In the genomic region with DNA sequence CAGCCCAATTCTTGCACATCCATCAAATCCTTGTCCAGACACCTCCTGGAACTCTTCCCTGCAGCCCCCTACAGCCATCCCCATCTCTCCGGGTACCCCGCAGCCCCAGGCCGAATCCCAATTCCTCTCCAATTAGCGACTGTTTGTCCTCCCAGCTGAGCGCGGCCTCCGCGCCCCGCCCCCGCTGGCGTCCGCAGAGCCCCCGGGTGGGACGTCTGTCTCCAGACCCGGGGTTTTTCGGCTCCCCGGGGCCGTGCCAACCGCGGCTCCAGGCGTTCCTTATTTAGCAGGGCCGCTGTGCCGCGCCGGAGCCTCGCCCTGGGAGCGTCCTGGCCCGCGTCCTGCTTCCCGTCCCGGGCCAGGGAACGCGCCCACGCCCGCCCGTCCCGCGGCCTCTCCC, we compare ENCODE assay signal across 8 cellular contexts.
DNase-seq lines count a peak whose midpoint lies in the region; ATAC-seq, FAIRE-seq and TF ChIP-seq lines count a peak whose summit lies in the region.
"Not testable (repeated sequence)": the region's sequence is repeated elsewhere in the genome, so short reads cannot be mapped to it uniquely, and the experiment has no call there.

No MANE protein-coding gene starts in this region.

- H3K4me3 Mint-ChIP-seq in WTC11 (peak overlapping the region; percentile 58), chondrocyte (ENCODE audit: unreplicated experiment) (peak overlapping the region; percentile 76), nephron progenitor cell (peak overlapping the region; percentile 52)

- H3K27me3 Mint-ChIP-seq in WTC11 (ENCODE audit: low read depth); chondrocyte (ENCODE audit: low read depth); nephron progenitor cell (ENCODE audit: low read depth, poor library complexity): not testable (repeated sequence)

- not testable (repeated sequence) for H3K9me3 ChIP-seq in A549; left ventricle myocardium inferior (replicated peaks)

- WGBS in A549 (ENCODE audit: missing lambda C conversion rate): no CpG with 5 or more reads among the region's 38 CpGs

- H3K36me3 Mint-ChIP-seq in WTC11; chondrocyte (ENCODE audit: low read depth); nephron progenitor cell (ENCODE audit: low read depth): not testable (repeated sequence)

- H3K36me3 ChIP-seq in H7 (replicated peaks; ENCODE audit: control insufficient read depth, insufficient read depth, low read length); left ventricle myocardium inferior: not testable (repeated sequence)

- TF ChIP-seq CTCF in A549 (IDR thresholded peaks at IDR 0.05); WTC11 (IDR thresholded peaks at IDR 0.05); chondrocyte (IDR thresholded peaks at IDR 0.05); left ventricle myocardium inferior (IDR thresholded peaks at IDR 0.05; ENCODE audit: borderline replicate concordance); nephron progenitor cell (IDR thresholded peaks at IDR 0.05): not testable (repeated sequence)

- POLR2A ChIA-PET in A549 (lab: Yijun Ruan, JAX); WTC11 (lab: Charles Lee): not testable (repeated sequence)

- CTCF ChIA-PET in A549 (lab: Yijun Ruan, JAX); WTC11 (lab: Charles Lee): not testable (repeated sequence)

- not testable (repeated sequence) for H3K4me1 ChIP-seq in A549, left ventricle myocardium inferior

- not testable (repeated sequence) for H3K9me3 Mint-ChIP-seq in WTC11; chondrocyte (ENCODE audit: low read depth); nephron progenitor cell

- TF ChIP-seq POLR2A in A549 (IDR thresholded peaks at IDR 0.05; ENCODE audit: low read length): not testable (repeated sequence)

- H3K27me3 ChIP-seq in H7 (ENCODE audit: control insufficient read depth, insufficient read depth, low read length); left ventricle myocardium inferior (ENCODE audit: low read depth): not testable (repeated sequence)

- H3K27ac ChIP-seq in A549 (peak overlapping the region in 1 of 2 experiments; percentile 77; a peak in 2 of 6 replicates), left ventricle myocardium inferior (replicated peaks) (peak overlapping the region; percentile 70)

- TF ChIP-seq RAD21 in A549 (conservative IDR thresholded peaks at IDR 0.05 in 1 of 2, IDR thresholded peaks at IDR 0.05 in 1 of 2): not testable (repeated sequence)

- not testable (repeated sequence) for ATAC-seq in A549, WTC11

- not testable (repeated sequence) for TF ChIP-seq EP300 in A549 (IDR thresholded peaks at IDR 0.05)

- not testable (repeated sequence) for H3K27ac Mint-ChIP-seq in WTC11, nephron progenitor cell
- H3K27ac Mint-ChIP-seq in chondrocyte (ENCODE audit: unreplicated experiment): peak overlapping the region; percentile 49

- not testable (repeated sequence) for DNase-seq in A549 (ENCODE audit: low read depth in 1 of 2, low spot score in 1 of 2); H7
- peak; percentile 14 for DNase-seq in WTC11 (ENCODE audit: low spot score)
- peak; percentile 3 for DNase-seq in activated gamma-delta T cell treated with Interleukin-2 at 50 U/mL for 16 hours
- DNase-seq in chondrocyte (ENCODE audit: low spot score): peak; percentile 68
- DNase-seq in left ventricle myocardium inferior: peak; percentile 33
- DNase-seq in nephron progenitor cell: peak; percentile 39
- peak; percentile 17 for DNase-seq in stimulated activated CD4-positive, alpha-beta T cell treated with anti-CD3 and anti-CD28 coated beads, Interleukin-4, amount 100 ng/mL, for 1 hour

- not testable (repeated sequence) for FAIRE-seq in A549 (lab: Jason Lieb, UNC)

- not testable (repeated sequence) for H3K4me1 Mint-ChIP-seq in WTC11; chondrocyte (ENCODE audit: low read depth); nephron progenitor cell

- intact Hi-C loops in left ventricle myocardium inferior (cut with micrococcal nuclease): not testable (repeated sequence)

- H3K4me2 ChIP-seq in A549: peak overlapping the region; percentile 38; the same call in 1 of the 3 replicates

- H3K4me3 ChIP-seq in A549: peak overlapping the region; percentile 45
- H3K4me3 ChIP-seq in H7 (ENCODE audit: insufficient read depth, low read depth, low read length): peak overlapping the region; percentile 23; the same call in 1 of the 2 replicates
- peak overlapping the region; percentile 64 for H3K4me3 ChIP-seq in left ventricle myocardium inferior
